Comparison of ENCODE assay signal across 34 cellular contexts in genomic region chr16:86979984-86980553, GRCh38.
"Had no signal": no experiment of that assay in that cellular context is flagged by ENCODE, and none has a peak within 500 bp of the region (broad histone marks: within the 10 kb centered on the region; RNA-seq: fewer than 3 reads in every experiment).

No MANE protein-coding gene starts in this region.

- DNase-seq: activated B cell treated with CpG ODN at 0.5 μM for 24 hours; activated CD4-positive, alpha-beta memory T cell treated with anti-CD3 and anti-CD28 coated beads for 36 hours; activated CD4-positive, alpha-beta T cell treated with anti-CD3 and anti-CD28 coated beads for 4 hours; activated CD4-positive, alpha-beta T cell treated with anti-CD3 and anti-CD28 coated beads, Interleukin-2, amount 10 ng/mL, durations not matched to agents 24 days and 14 days; activated CD4-positive, alpha-beta T cell treated with anti-CD3 and anti-CD28 coated beads, Interleukin-2, amount 50 U/mL, for 1 hour; activated CD4-positive, alpha-beta T cell treated with anti-CD3 and anti-CD28 coated beads, Interleukin-2, amount 50 U/mL, for 4 hours; activated CD4-positive, CD25-positive, alpha-beta regulatory T cell treated with anti-CD3 and anti-CD28 coated beads, Interleukin-2, amount 50 U/mL, for 72 hours; activated CD8-positive, alpha-beta memory T cell treated with anti-CD3 and anti-CD28 coated beads, Interleukin-2, amount 50 U/mL, for 4 hours; activated CD8-positive, alpha-beta T cell treated with anti-CD3 and anti-CD28 coated beads for 36 hours; activated gamma-delta T cell treated with Interleukin-2 at 50 U/mL for 16 hours; activated naive CD4-positive, alpha-beta T cell; activated naive CD4-positive, alpha-beta T cell treated with anti-CD3 and anti-CD28 coated beads for 36 hours; activated naive CD4-positive, alpha-beta T cell treated with anti-CD3 and anti-CD28 coated beads, Interleukin-2, amount 50 U/mL, for 16 hours; activated naive CD8-positive, alpha-beta T cell treated with anti-CD3 and anti-CD28 coated beads for 36 hours; activated T-cell treated with anti-CD3 and anti-CD28 coated beads for 4 hours; activated T-cell treated with anti-CD3 and anti-CD28 coated beads, Interleukin-2, amount 50 U/mL, for 1 hour; activated T-cell treated with anti-CD3 and anti-CD28 coated beads, Interleukin-2, amount 50 U/mL, for 4 hours; activated T-cell treated with anti-CD3 and anti-CD28 coated beads, Interleukin-2, amount 50 U/mL, for 72 hours; adrenal gland; amniotic stem cell; body of pancreas; brain microvascular endothelial cell; central memory CD4-positive, alpha-beta T cell; T-helper 2 cell; T-helper 9 cell had no signal

- H3K36me3 Mint-ChIP-seq: activated CD4-positive, alpha-beta memory T cell treated with anti-CD3 and anti-CD28 coated beads for 36 hours; activated naive CD4-positive, alpha-beta T cell treated with anti-CD3 and anti-CD28 coated beads, Interleukin-2, amount 50 U/mL, for 72 hours; activated naive CD8-positive, alpha-beta T cell treated with anti-CD3 and anti-CD28 coated beads for 36 hours had no signal

- H3K27ac Mint-ChIP-seq: activated B cell treated with CpG ODN at 0.5 μM for 24 hours; activated CD4-positive, alpha-beta memory T cell treated with anti-CD3 and anti-CD28 coated beads for 36 hours; activated CD4-positive, alpha-beta T cell treated with anti-CD3 and anti-CD28 coated beads, Interleukin-2, amount 10 ng/mL, durations not matched to agents 24 days and 14 days; activated CD8-positive, alpha-beta T cell treated with anti-CD3 and anti-CD28 coated beads for 36 hours; activated naive CD4-positive, alpha-beta T cell treated with anti-CD3 and anti-CD28 coated beads for 36 hours; activated naive CD4-positive, alpha-beta T cell treated with anti-CD3 and anti-CD28 coated beads, Interleukin-2, amount 50 U/mL, for 72 hours; activated naive CD8-positive, alpha-beta T cell treated with anti-CD3 and anti-CD28 coated beads for 36 hours; activated T-cell treated with anti-CD3 and anti-CD28 coated beads, Interleukin-2, amount 50 U/mL, for 72 hours; activated T-helper 1 cell treated with anti-CD3 and anti-CD28 coated beads, Interleukin-12 subunit alpha, Interleukin-12 subunit beta, Interleukin-2, Interleukin-4 antibody, amounts not matched to agents 30 ng/mL and 10 ng/mL and 1 ng/mL, durations not matched to agents 14 hours and 24 hours and 36 hours; activated T-helper 17 cell treated with anti-CD3 and anti-CD28 coated beads, Interleukin-2, amount 50 U/mL, for 72 hours; T-helper 1 cell treated with Interleukin-12 subunit alpha and Interleukin-12 subunit beta and Interleukin-4 antibody, amounts not matched to agents 30 μg/mL and 1 μg/mL, for 36 hours; T-helper 2 cell treated with Interferon-gamma antibody and Interleukin-4, amounts not matched to agents 5 μg/mL and 100 μg/mL, for 36 hours had no signal

- H3K9me3 Mint-ChIP-seq: activated B cell treated with CpG ODN at 0.5 μM for 24 hours; activated CD4-positive, alpha-beta memory T cell treated with anti-CD3 and anti-CD28 coated beads for 36 hours; activated CD4-positive, alpha-beta T cell treated with anti-CD3 and anti-CD28 coated beads, Interleukin-2, amount 10 ng/mL, durations not matched to agents 24 days and 14 days; activated CD8-positive, alpha-beta T cell treated with anti-CD3 and anti-CD28 coated beads for 36 hours; activated naive CD4-positive, alpha-beta T cell treated with anti-CD3 and anti-CD28 coated beads for 36 hours; activated naive CD4-positive, alpha-beta T cell treated with anti-CD3 and anti-CD28 coated beads, Interleukin-2, amount 50 U/mL, for 72 hours; activated naive CD8-positive, alpha-beta T cell treated with anti-CD3 and anti-CD28 coated beads for 36 hours; activated T-cell treated with anti-CD3 and anti-CD28 coated beads, Interleukin-2, amount 50 U/mL, for 4 hours; activated T-helper 1 cell treated with anti-CD3 and anti-CD28 coated beads, Interleukin-12 subunit alpha, Interleukin-12 subunit beta, Interleukin-2, Interleukin-4 antibody, amounts not matched to agents 30 ng/mL and 10 ng/mL and 1 ng/mL, durations not matched to agents 14 hours and 24 hours and 36 hours; activated T-helper 17 cell treated with anti-CD3 and anti-CD28 coated beads, Interleukin-2, amount 50 U/mL, for 72 hours; T-helper 1 cell treated with Interleukin-12 subunit alpha and Interleukin-12 subunit beta and Interleukin-4 antibody, amounts not matched to agents 30 μg/mL and 1 μg/mL, for 36 hours; T-helper 2 cell treated with Interferon-gamma antibody and Interleukin-4, amounts not matched to agents 5 μg/mL and 100 μg/mL, for 36 hours had no signal

- FAIRE-seq: astrocyte, TTC549 had no signal

- H3K27me3 Mint-ChIP-seq: activated B cell treated with CpG ODN at 0.5 μM for 24 hours; activated CD4-positive, alpha-beta memory T cell treated with anti-CD3 and anti-CD28 coated beads for 36 hours; activated CD4-positive, alpha-beta T cell treated with anti-CD3 and anti-CD28 coated beads, Interleukin-2, amount 10 ng/mL, durations not matched to agents 24 days and 14 days; activated CD8-positive, alpha-beta T cell treated with anti-CD3 and anti-CD28 coated beads for 36 hours had no signal

- H3K36me3 ChIP-seq: adrenal gland, brain microvascular endothelial cell, breast epithelium had no signal

- ATAC-seq: activated CD8-positive, alpha-beta T cell treated with anti-CD3 and anti-CD28 coated beads for 36 hours; activated naive CD4-positive, alpha-beta T cell treated with anti-CD3 and anti-CD28 coated beads, Interleukin-2, amount 50 U/mL, for 72 hours; activated T-cell treated with anti-CD3 and anti-CD28 coated beads, Interleukin-2, amount 50 U/mL, for 4 hours; activated T-cell treated with anti-CD3 and anti-CD28 coated beads, Interleukin-2, amount 50 U/mL, for 72 hours; activated T-helper 17 cell treated with anti-CD3 and anti-CD28 coated beads, Interleukin-2, amount 50 U/mL, for 72 hours; body of pancreas had no signal

- H3K4me3 ChIP-seq: adrenal gland, body of pancreas, breast epithelium had no signal

- H3K4me3 Mint-ChIP-seq: activated B cell treated with CpG ODN at 0.5 μM for 24 hours; activated CD4-positive, alpha-beta memory T cell treated with anti-CD3 and anti-CD28 coated beads for 36 hours; activated CD4-positive, alpha-beta T cell treated with anti-CD3 and anti-CD28 coated beads, Interleukin-2, amount 10 ng/mL, durations not matched to agents 24 days and 14 days; activated CD8-positive, alpha-beta T cell treated with anti-CD3 and anti-CD28 coated beads for 36 hours; activated naive CD4-positive, alpha-beta T cell treated with anti-CD3 and anti-CD28 coated beads for 36 hours; activated naive CD8-positive, alpha-beta T cell treated with anti-CD3 and anti-CD28 coated beads for 36 hours; activated T-cell treated with anti-CD3 and anti-CD28 coated beads, Interleukin-2, amount 50 U/mL, for 4 hours; activated T-cell treated with anti-CD3 and anti-CD28 coated beads, Interleukin-2, amount 50 U/mL, for 72 hours; activated T-helper 1 cell treated with anti-CD3 and anti-CD28 coated beads, Interleukin-12 subunit alpha, Interleukin-12 subunit beta, Interleukin-2, Interleukin-4 antibody, amounts not matched to agents 30 ng/mL and 10 ng/mL and 1 ng/mL, durations not matched to agents 14 hours and 24 hours and 36 hours; activated T-helper 17 cell treated with anti-CD3 and anti-CD28 coated beads, Interleukin-2, amount 50 U/mL, for 72 hours; T-helper 1 cell treated with Interleukin-12 subunit alpha and Interleukin-12 subunit beta and Interleukin-4 antibody, amounts not matched to agents 30 μg/mL and 1 μg/mL, for 36 hours; T-helper 2 cell treated with Interferon-gamma antibody and Interleukin-4, amounts not matched to agents 5 μg/mL and 100 μg/mL, for 36 hours had no signal

- H3K27ac ChIP-seq: adrenal gland, body of pancreas, brain microvascular endothelial cell, breast epithelium, VCaP had no signal

- H3K4me1 Mint-ChIP-seq: activated B cell treated with CpG ODN at 0.5 μM for 24 hours; activated CD4-positive, alpha-beta T cell treated with anti-CD3 and anti-CD28 coated beads, Interleukin-2, amount 10 ng/mL, durations not matched to agents 24 days and 14 days; activated T-helper 17 cell treated with anti-CD3 and anti-CD28 coated beads, Interleukin-2, amount 50 U/mL, for 72 hours had no signal

- H3K9me3 ChIP-seq: adrenal gland, body of pancreas, breast epithelium had no signal

- H3K27me3 ChIP-seq: adrenal gland, body of pancreas, brain microvascular endothelial cell, breast epithelium had no signal

- H3K4me1 ChIP-seq: adrenal gland, body of pancreas, breast epithelium had no signal
